ENCODE assay signal across 8 cellular contexts in genomic region chr1:24642481-24643361, GRCh38. TPM values are rescaled to one million over a fixed set of nuclear protein-coding genes. Genes with fewer than 3 reads are reported as not detected.
DNase-seq lines count a peak whose midpoint lies in the region; ATAC-seq and TF ChIP-seq lines count a peak whose summit lies in the region.

Gene SRRM1, plus strand, starts transcription at chr1:24643302. Its CDS starts 25 bp downstream, at chr1:24643327.

- 0% methylated on average over 5 to 15 of the region's 95 CpGs for WGBS in esophagus squamous epithelium, 2 donors

- H3K36me3 ChIP-seq in DND-41 (ENCODE audit: insufficient read depth, low read length) (peaks cover 41% of the 10 kb centered on the region), Karpas-422 (ENCODE audit: insufficient read depth, low read length) (peaks cover 32% of the 10 kb centered on the region), esophagus squamous epithelium (peaks cover 0 to 26% (median 14%) of the 10 kb centered on the region in 3 donors)

- H3K9me2 ChIP-seq in Karpas-422 (replicated peaks; ENCODE audit: insufficient read depth, low read length): no peaks in the 10 kb centered on the region

- ATAC-seq in DND-41 (ENCODE audit: insufficient read depth, low read depth) (peak; percentile 91), GM21786 (IDR thresholded peaks at IDR 0.05; ENCODE audit: unreplicated experiment) (peak; percentile 89)

- H3K4me2 ChIP-seq in DND-41 (ENCODE audit: insufficient read depth, low read length) (peak within 1 kb of the TSS; percentile 91), Karpas-422 (ENCODE audit: low read depth, low read length, poor library complexity, severe bottlenecking) (peak within 1 kb of the TSS; percentile 93)

- DNase-seq in DND-41 (peak; percentile 99), Karpas-422 (peak; percentile 99), RKO (ENCODE audit: low spot score) (peak; percentile 100), activated T-helper 1 cell treated with Interleukin-2 at 50 U/mL for 16 hours (ENCODE audit: low read depth) (peak; percentile 97), esophagus squamous epithelium (lab: John Stamatoyannopoulos, UW) (peak; percentile 97), myocyte (ENCODE audit: low read depth) (peak; percentile 100)
- peak; percentile 96 to 99 for DNase-seq in stimulated activated CD8-positive, alpha-beta memory T cell treated with anti-CD3 and anti-CD28 coated beads, Interleukin-7, amount 100 ng/mL, for 48 hours (ENCODE audit: extremely low read depth in 1 of 2, low read depth in 1 of 2)

- H3K9me3 ChIP-seq in DND-41 (ENCODE audit: insufficient read depth, low read length, severe bottlenecking) (no peaks in the 10 kb centered on the region), Karpas-422 (ENCODE audit: low read length) (no peaks in the 10 kb centered on the region), esophagus squamous epithelium (no peaks in the 10 kb centered on the region)

- H3K27ac ChIP-seq in DND-41 (ENCODE audit: low read length) (peak within 1 kb of the TSS; percentile 98), Karpas-422 (ENCODE audit: low read length) (peak within 1 kb of the TSS; percentile 92), esophagus squamous epithelium (peak within 1 kb of the TSS; percentile 97 to 99 (median 98))

- intact Hi-C loops in esophagus squamous epithelium (cut with DNase I): no loop called here

- H2AFZ ChIP-seq in DND-41 (ENCODE audit: low read depth, low read length) (peak within 1 kb of the TSS; percentile 100), Karpas-422 (ENCODE audit: low read length) (peak within 1 kb of the TSS; percentile 10; the same call in 1 of the 2 replicates)

- H3K9ac ChIP-seq in DND-41 (ENCODE audit: low read depth, low read length) (peak within 1 kb of the TSS; percentile 99), Karpas-422 (ENCODE audit: low read length) (peak within 1 kb of the TSS; percentile 100)

- no peaks in the 10 kb centered on the region for H3K27me3 ChIP-seq in DND-41 (ENCODE audit: insufficient read depth, low read length, poor library complexity)
- no peaks in the 10 kb centered on the region for H3K27me3 ChIP-seq in Karpas-422 (ENCODE audit: low read length)
- no peaks in the 10 kb centered on the region for H3K27me3 ChIP-seq in esophagus squamous epithelium

- TF ChIP-seq CTCF in DND-41 (IDR thresholded peaks at IDR 0.05; ENCODE audit: borderline replicate concordance, extremely low read depth, low read length, poor library complexity, severe bottlenecking) (peak; percentile 30), esophagus squamous epithelium (IDR thresholded peaks at IDR 0.05) (peak in 4 of 6 experiments; percentile 19 to 53 (median 23))

- H3K79me2 ChIP-seq in DND-41 (ENCODE audit: insufficient read depth, low read length) (peaks cover 56% of the 10 kb centered on the region), Karpas-422 (ENCODE audit: low read length) (peaks cover 49% of the 10 kb centered on the region)

- H4K20me1 ChIP-seq in DND-41 (ENCODE audit: insufficient read depth, low read length) (peaks cover 38% of the 10 kb centered on the region), Karpas-422 (ENCODE audit: insufficient read depth, low read depth, low read length) (peaks cover 38% of the 10 kb centered on the region)

- H3K4me3 ChIP-seq in DND-41 (ENCODE audit: low read depth in 1 of 2, low read length in 2 of 2): peak within 1 kb of the TSS; percentile 97 to 100
- peak within 1 kb of the TSS; percentile 94 for H3K4me3 ChIP-seq in Karpas-422 (ENCODE audit: low read length)
- H3K4me3 ChIP-seq in esophagus squamous epithelium: peak within 1 kb of the TSS; percentile 76 to 86 (median 80)

- peak in 3 of 4 donors; percentile 98 to 99 (median 98) for TF ChIP-seq POLR2A in esophagus squamous epithelium (IDR thresholded peaks at IDR 0.05)

- H3K4me1 ChIP-seq in DND-41 (ENCODE audit: insufficient read depth, low read length) (peaks cover 40% of the 10 kb centered on the region), Karpas-422 (ENCODE audit: low read length) (peaks cover 24% of the 10 kb centered on the region), esophagus squamous epithelium (peaks cover 12 to 51% (median 25%) of the 10 kb centered on the region in 3 donors)

RNA-seq across cellular contexts. Expression of gene SRRM1, which starts in this region (rescaled TPM):
- 54.3 and 98.5 TPM in 2 replicates for total RNA-seq in Karpas-422 (2014; rRNA removed; shearing (Covaris generic); ENCODE audit: low replicate concordance)
- total RNA-seq in esophagus squamous epithelium (10 to 100 TPM; 44.0 to 91.2 (median 58.1) TPM), myocyte (58.6 and 63.5 TPM in 2 replicates)
- 55.5 TPM for polyA plus RNA-seq in myocyte (2012)

Comparison
In these comparisons a context has a peak if more than half of its experiments do, and no peak if none do; other contexts are left out.
1. Peak in every context shown above with its lines: DNase-seq, ATAC-seq, H3K4me3 ChIP-seq and H3K27ac ChIP-seq.